ENCODE assay signal across 19 cellular contexts in the genomic region with DNA sequence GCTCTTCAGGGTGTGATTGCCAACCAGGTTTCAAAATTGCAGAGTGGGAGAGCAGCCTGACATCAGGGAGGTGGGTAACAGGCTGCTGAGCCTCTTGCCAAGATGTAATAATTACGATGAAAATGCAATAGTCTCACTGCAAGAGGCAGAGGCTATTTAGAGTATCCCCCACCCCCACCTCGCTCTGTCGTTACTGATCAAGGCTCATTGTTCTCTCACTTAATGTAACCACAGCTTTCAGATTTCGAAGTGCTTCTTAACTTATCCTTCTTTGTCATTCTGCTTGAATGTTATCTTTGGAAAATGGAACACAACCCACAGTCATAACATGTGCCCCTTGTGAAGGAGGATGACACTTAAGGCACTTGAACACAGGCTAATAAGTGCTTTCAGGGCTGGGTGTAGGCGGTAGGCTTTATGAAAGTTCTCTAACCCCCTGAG.
A peak's percentile ranks its signal among the peaks of the same experiment; 100 is the strongest.
DNase-seq lines count a peak whose midpoint lies in the region; FAIRE-seq and TF ChIP-seq lines count a peak whose summit lies in the region.
"Had no signal": no experiment of that assay in that cellular context is flagged by ENCODE, and none has a peak within 500 bp of the region (broad histone marks: within the 10 kb centered on the region; RNA-seq: fewer than 3 reads in every experiment).

No MANE protein-coding gene starts in this region.

- TF ChIP-seq POLR2A in GM12892 (IDR thresholded peaks at IDR 0.05; ENCODE audit: low read depth, low read length), result no peak

- no peak for FAIRE-seq in GM12892 (lab: Jason Lieb, UNC)
- FAIRE-seq: D721Med, GM12878, GM19239 had no signal

- DNase-seq in COR-L47 (lab: John Stamatoyannopoulos, UW), result peak; percentile 12
- peak; percentile 92 for DNase-seq in NCI-H1092 treated with DMSO at 0.1 percent for 48 hours (lab: John Stamatoyannopoulos, UW)
- peak; percentile 71 for DNase-seq in NCI-H345 treated with DMSO at 0.1 percent for 48 hours (lab: John Stamatoyannopoulos, UW; ENCODE audit: unreplicated experiment)
- peak; percentile 2 for DNase-seq in globus pallidus (ENCODE audit: low spot score)
- no peak for DNase-seq in GM12892 (ENCODE audit: insufficient read length)
- DNase-seq in activated T-cell treated with anti-CD3 and anti-CD28 coated beads for 4 hours, result no peak
- no peak for DNase-seq in Kasumi-1 (lab: John Stamatoyannopoulos, UW)
- no peak for DNase-seq in NCI-H82 treated with DMSO at 0.1 percent for 48 hours (lab: John Stamatoyannopoulos, UW; ENCODE audit: unreplicated experiment)
- DNase-seq: activated CD4-positive, alpha-beta T cell treated with anti-CD3 and anti-CD28 coated beads, Interleukin-2, amount 10 ng/mL, durations not matched to agents 7 days and 5 days; activated CD8-positive, alpha-beta memory T cell treated with anti-CD3 and anti-CD28 coated beads, Interleukin-2, amount 50 U/mL, for 4 hours; activated effector memory CD4-positive, alpha-beta T cell treated with Interleukin-2 at 50 U/mL for 16 hours; colonic mucosa; GF-D8; GOT3; left colon; NCI-H1694 had no signal

Comparison
In these comparisons a context has a peak if more than half of its experiments do, and no peak if none do; other contexts are left out.
1. DNase-seq: peak in COR-L47 (single experiment), NCI-H1092 treated with DMSO at 0.1 percent for 48 hours (single experiment), NCI-H345 treated with DMSO at 0.1 percent for 48 hours (single experiment) and globus pallidus (single experiment); none in GM12892 (single experiment), activated T-cell treated with anti-CD3 and anti-CD28 coated beads for 4 hours (single experiment), Kasumi-1 (0 of 2) and NCI-H82 treated with DMSO at 0.1 percent for 48 hours (single experiment).